In genomic region chr10:125033146-125033924, GRCh38 we compare ENCODE assay signal across 12 cellular contexts.
"Had no signal": no experiment of that assay in that cellular context is flagged by ENCODE, and none has a peak within 500 bp of the region (broad histone marks: within the 10 kb centered on the region; RNA-seq: fewer than 3 reads in every experiment).

No MANE protein-coding gene starts in this region.

- H3K4me1 Mint-ChIP-seq: activated naive CD8-positive, alpha-beta T cell treated with anti-CD3 and anti-CD28 coated beads, Interleukin-2, amount 50 U/mL, for 24 hours; activated T-helper 17 cell treated with anti-CD3 and anti-CD28 coated beads, Interleukin-2, amount 50 U/mL, for 72 hours; stimulated activated naive CD8-positive, alpha-beta T cell treated with anti-CD3 and anti-CD28 coated beads, Interleukin-15, amount 100 ng/mL, for 72 hours; T-cell had no signal

- H3K27me3 ChIP-seq: ovary had no signal

- H3K9me3 ChIP-seq: ovary had no signal

- H3K36me3 ChIP-seq: ovary had no signal

- H3K4me3 ChIP-seq: ovary had no signal

- H3K36me3 Mint-ChIP-seq: T-cell had no signal

- H3K9me3 Mint-ChIP-seq: activated naive CD4-positive, alpha-beta T cell treated with anti-CD3 and anti-CD28 coated beads for 36 hours; activated naive CD8-positive, alpha-beta T cell treated with anti-CD3 and anti-CD28 coated beads, Interleukin-2, amount 50 U/mL, for 24 hours; activated T-helper 17 cell treated with anti-CD3 and anti-CD28 coated beads, Interleukin-2, amount 50 U/mL, for 72 hours; stimulated activated naive CD8-positive, alpha-beta T cell treated with anti-CD3 and anti-CD28 coated beads, Interleukin-15, amount 100 ng/mL, for 72 hours; T-cell had no signal

- ATAC-seq: activated naive CD8-positive, alpha-beta T cell treated with anti-CD3 and anti-CD28 coated beads, Interleukin-2, amount 50 U/mL, for 24 hours; activated T-helper 17 cell treated with anti-CD3 and anti-CD28 coated beads, Interleukin-2, amount 50 U/mL, for 72 hours; stimulated activated naive CD8-positive, alpha-beta T cell treated with anti-CD3 and anti-CD28 coated beads, Interleukin-15, amount 100 ng/mL, for 72 hours; T-cell had no signal

- H3K27ac ChIP-seq: ovary had no signal

- DNase-seq: activated CD4-positive, CD25-positive, alpha-beta regulatory T cell treated with anti-CD3 and anti-CD28 coated beads, Interleukin-2, amount 50 U/mL, for 72 hours; activated naive CD4-positive, alpha-beta T cell treated with anti-CD3 and anti-CD28 coated beads for 36 hours; activated naive CD8-positive, alpha-beta T cell treated with anti-CD3 and anti-CD28 coated beads, Interleukin-2, amount 50 U/mL, for 24 hours; activated T-cell treated with anti-CD3 and anti-CD28 coated beads for 4 hours; glutamatergic neuron; mesendoderm; stimulated activated CD4-positive, alpha-beta T cell treated with anti-CD3 and anti-CD28 coated beads, Interleukin-1b, Interleukin-23, amount 100 ng/mL, for 48 hours; stimulated activated naive CD8-positive, alpha-beta T cell treated with anti-CD3 and anti-CD28 coated beads, Interleukin-15, amount 100 ng/mL, for 72 hours; T-cell; T-helper 9 cell had no signal

- H3K27me3 Mint-ChIP-seq: activated naive CD8-positive, alpha-beta T cell treated with anti-CD3 and anti-CD28 coated beads, Interleukin-2, amount 50 U/mL, for 24 hours; stimulated activated naive CD8-positive, alpha-beta T cell treated with anti-CD3 and anti-CD28 coated beads, Interleukin-15, amount 100 ng/mL, for 72 hours had no signal

- H3K4me3 Mint-ChIP-seq: activated naive CD4-positive, alpha-beta T cell treated with anti-CD3 and anti-CD28 coated beads for 36 hours; activated naive CD8-positive, alpha-beta T cell treated with anti-CD3 and anti-CD28 coated beads, Interleukin-2, amount 50 U/mL, for 24 hours; activated T-helper 17 cell treated with anti-CD3 and anti-CD28 coated beads, Interleukin-2, amount 50 U/mL, for 72 hours; stimulated activated naive CD8-positive, alpha-beta T cell treated with anti-CD3 and anti-CD28 coated beads, Interleukin-15, amount 100 ng/mL, for 72 hours; T-cell had no signal

- H3K27ac Mint-ChIP-seq: activated naive CD4-positive, alpha-beta T cell treated with anti-CD3 and anti-CD28 coated beads for 36 hours; activated naive CD8-positive, alpha-beta T cell treated with anti-CD3 and anti-CD28 coated beads, Interleukin-2, amount 50 U/mL, for 24 hours; activated T-helper 17 cell treated with anti-CD3 and anti-CD28 coated beads, Interleukin-2, amount 50 U/mL, for 72 hours; stimulated activated naive CD8-positive, alpha-beta T cell treated with anti-CD3 and anti-CD28 coated beads, Interleukin-15, amount 100 ng/mL, for 72 hours; T-cell had no signal
